Comparison of ENCODE assay signal across 22 cellular contexts in genomic region chr11:76835030-76835429, GRCh38.
"Had no signal": no experiment of that assay in that cellular context is flagged by ENCODE, and none has a peak within 500 bp of the region (broad histone marks: within the 10 kb centered on the region; RNA-seq: fewer than 3 reads in every experiment).

No MANE protein-coding gene starts in this region.

- H3K4me3 ChIP-seq: coronary artery, dorsolateral prefrontal cortex, esophagus muscularis mucosa, esophagus squamous epithelium, gastrocnemius medialis, gastroesophageal sphincter, heart left ventricle, heart right ventricle had no signal

- H3K4me1 ChIP-seq: foreskin keratinocyte had no signal

- H3K27ac ChIP-seq: coronary artery, epithelial cell of prostate, esophagus muscularis mucosa, foreskin keratinocyte, gastroesophageal sphincter had no signal

- ATAC-seq: effector memory CD8-positive, alpha-beta T cell; esophagus mucosa; foreskin keratinocyte; gastrocnemius medialis; gastroesophageal sphincter; heart left ventricle; heart right ventricle had no signal

- H3K27me3 ChIP-seq: dorsolateral prefrontal cortex, esophagus muscularis mucosa, foreskin keratinocyte, gastroesophageal sphincter, heart left ventricle, heart right ventricle had no signal

- H3K9me3 ChIP-seq: esophagus muscularis mucosa, esophagus squamous epithelium, gastrocnemius medialis, gastroesophageal sphincter, heart left ventricle, heart right ventricle had no signal

- DNase-seq: cortex of kidney; dermis blood vessel endothelial cell; dorsolateral prefrontal cortex; effector CD4-positive, alpha-beta T cell; effector CD8-positive, alpha-beta T cell; effector memory CD4-positive, alpha-beta T cell; effector memory CD8-positive, alpha-beta T cell; endodermal cell; erythroblast; esophagus squamous epithelium; foreskin fibroblast; foreskin keratinocyte; foreskin melanocyte; gastrocnemius medialis; glutamatergic neuron; heart left ventricle; heart right ventricle had no signal

- H3K36me3 ChIP-seq: esophagus muscularis mucosa, esophagus squamous epithelium, gastrocnemius medialis, gastroesophageal sphincter, heart left ventricle, heart right ventricle had no signal
